In the genomic region with DNA sequence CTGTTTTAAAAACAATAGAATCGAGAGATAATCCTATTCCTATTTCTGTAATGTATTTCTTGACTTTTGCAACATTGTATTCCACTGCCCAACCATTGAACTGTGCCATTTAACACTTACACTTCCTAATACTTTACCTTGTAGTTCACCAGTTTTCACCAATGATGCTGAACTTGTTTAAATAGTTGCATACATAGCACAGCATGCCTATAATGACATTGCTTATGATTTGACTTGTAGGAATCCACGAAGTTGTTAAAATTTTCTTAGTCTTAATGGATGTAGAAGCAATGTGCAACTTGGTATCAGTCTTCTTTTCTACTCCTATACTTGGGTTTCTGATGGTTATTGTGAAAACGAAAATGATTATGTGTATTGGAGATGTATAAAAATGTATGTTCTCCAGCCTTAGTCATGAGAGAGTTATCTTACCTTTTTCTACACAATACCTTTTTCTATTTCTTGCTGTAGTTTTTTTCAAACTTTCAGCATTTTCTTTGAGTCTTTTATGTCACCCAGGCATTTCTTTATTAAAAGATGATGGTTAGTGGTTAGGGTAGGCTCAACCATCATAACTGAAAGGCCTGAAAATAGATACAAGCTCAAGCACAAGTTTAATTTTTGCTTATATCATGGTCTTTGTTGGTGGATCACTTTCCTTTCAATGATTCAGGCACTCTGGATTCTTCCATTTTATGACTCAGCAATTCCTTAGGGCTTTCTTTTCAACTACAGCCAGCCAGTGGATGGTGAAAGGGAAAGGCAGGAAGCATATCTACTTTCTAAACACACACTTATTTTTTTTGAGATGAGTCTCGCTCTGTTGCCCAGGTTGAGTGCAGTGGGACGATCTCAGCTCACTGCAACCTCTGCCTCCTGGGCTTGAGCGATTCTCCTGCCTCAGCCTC, we compare ENCODE assay signal across 9 cellular contexts. TPM values are rescaled to one million over a fixed set of nuclear protein-coding genes. Genes with fewer than 3 reads are reported as not detected.
DNase-seq lines count a peak whose midpoint lies in the region; ATAC-seq and TF ChIP-seq lines count a peak whose summit lies in the region.
"Had no signal": no experiment of that assay in that cellular context is flagged by ENCODE, and none has a peak within 500 bp of the region (broad histone marks: within the 10 kb centered on the region; RNA-seq: fewer than 3 reads in every experiment).

No MANE protein-coding gene starts in this region.

- DNase-seq in COLO829 (ENCODE audit: low spot score) (peak; percentile 63), LHCN-M2 (ENCODE audit: low read depth) (peak; percentile 95), fibroblast of the aortic adventitia (ENCODE audit: low read depth) (peak; percentile 93), Calu3 (no peak), transverse colon (no peak), midbrain (lab: John Stamatoyannopoulos, UW) (no peak)
- no peak for DNase-seq in activated CD4-positive, alpha-beta T cell treated with anti-CD3 and anti-CD28 coated beads for 48 hours
- DNase-seq: NCI-H1930 had no signal

- intact Hi-C loops in Calu3 (cut with micrococcal nuclease; ENCODE audit: unreplicated experiment) (no loop called here), transverse colon (cut with DNase I; ENCODE audit: low total_unique reads) (no loop called here)

- peak; percentile 65 for ATAC-seq in GM21619 (IDR thresholded peaks at IDR 0.05; ENCODE audit: unreplicated experiment)

- H3K4me3 Mint-ChIP-seq in Calu3 (ENCODE audit: low read depth, unreplicated experiment): no peak overlapping the region

- no peak for TF ChIP-seq POLR2A in transverse colon (IDR thresholded peaks at IDR 0.05)

- BruUV-seq in Calu3 (replicated peaks; lab: Mats Ljungman, UMichigan): no TSS peak

- H3K9me3 ChIP-seq in transverse colon: no peaks in the 10 kb centered on the region

- CTCF ChIA-PET in Calu3 (lab: Charles Lee): no interaction called here

- peaks cover 0 to 4% (median 0%) of the 10 kb centered on the region in 4 donors for H3K36me3 ChIP-seq in transverse colon

- H3K9me3 Mint-ChIP-seq in Calu3 (ENCODE audit: low read depth, unreplicated experiment): no peaks in the 10 kb centered on the region

- no peak overlapping the region for H3K27ac Mint-ChIP-seq in Calu3 (ENCODE audit: unreplicated experiment)

- in situ Hi-C loops in transverse colon (cut with MboI; ENCODE audit: low pct_ligation_motif_present in 1 of 4, low pct_unique_long_range_greater_than_20kb in 1 of 4, low sequenced_read_pairs in 3 of 4): loop anchor here in 2 of 4 donors (25.0 kb wide), 1 partner anchor 108 kb away; the partner anchor contains the start of gene NR4A2 (in 2 of the 2)

- no peak for TF ChIP-seq EP300 in transverse colon (IDR thresholded peaks at IDR 0.05; ENCODE audit: low read depth)

- no peaks in the 10 kb centered on the region for H3K4me1 ChIP-seq in transverse colon

- 91 to 95% methylated on average over 5 to 6 of the region's 6 CpGs for WGBS in transverse colon (ENCODE audit: low coverage in 1 of 2), 2 donors

- H3K4me1 Mint-ChIP-seq in Calu3 (ENCODE audit: low read depth, unreplicated experiment): no peaks in the 10 kb centered on the region

- TF ChIP-seq CTCF in fibroblast of the aortic adventitia (IDR thresholded peaks at IDR 0.05; ENCODE audit: insufficient read depth, low read length) (no peak), Calu3 (IDR thresholded peaks at IDR 0.05; ENCODE audit: unreplicated experiment) (no peak), transverse colon (IDR thresholded peaks at IDR 0.05) (no peak)

- H3K27me3 Mint-ChIP-seq in Calu3 (ENCODE audit: unreplicated experiment): no peaks in the 10 kb centered on the region

- H3K27ac ChIP-seq in transverse colon: no peak overlapping the region

- no peaks in the 10 kb centered on the region for H3K27me3 ChIP-seq in transverse colon

- H3K4me3 ChIP-seq in fibroblast of the aortic adventitia (ENCODE audit: low read depth, low read length): no peak overlapping the region
- no peak overlapping the region for H3K4me3 ChIP-seq in transverse colon

- no peaks in the 10 kb centered on the region for H3K36me3 Mint-ChIP-seq in Calu3 (ENCODE audit: insufficient read depth, unreplicated experiment)

RNA-seq across cellular contexts. Expression of gene GPD2, which starts 9.4 kb away (rescaled TPM):
- 114 and 131 TPM in 2 replicates for total RNA-seq in LHCN-M2 (2014; rRNA removed)
- polyA plus RNA-seq in LHCN-M2 (2012): 14.3 TPM
- 59.3 and 89.7 TPM in 2 replicates for total RNA-seq in fibroblast of the aortic adventitia (ENCODE audit: low replicate concordance)
- 55.4 and 60.0 TPM in 2 replicates for total RNA-seq in Calu3 (2022)
- total RNA-seq in transverse colon: 100 to 1,000 TPM in 2 of 4 donors, 10 to 100 TPM in 2; 65.5 to 161 (median 98.6) TPM

Comparison
In these comparisons a context has a peak if more than half of its experiments do, and no peak if none do; other contexts are left out.
1. DNase-seq: peak in COLO829 (single experiment), LHCN-M2 (single experiment) and fibroblast of the aortic adventitia (single experiment); none in Calu3 (single experiment), transverse colon (single experiment), activated CD4-positive, alpha-beta T cell treated with anti-CD3 and anti-CD28 coated beads for 48 hours (single experiment) and midbrain (single experiment).